In the genomic region with DNA sequence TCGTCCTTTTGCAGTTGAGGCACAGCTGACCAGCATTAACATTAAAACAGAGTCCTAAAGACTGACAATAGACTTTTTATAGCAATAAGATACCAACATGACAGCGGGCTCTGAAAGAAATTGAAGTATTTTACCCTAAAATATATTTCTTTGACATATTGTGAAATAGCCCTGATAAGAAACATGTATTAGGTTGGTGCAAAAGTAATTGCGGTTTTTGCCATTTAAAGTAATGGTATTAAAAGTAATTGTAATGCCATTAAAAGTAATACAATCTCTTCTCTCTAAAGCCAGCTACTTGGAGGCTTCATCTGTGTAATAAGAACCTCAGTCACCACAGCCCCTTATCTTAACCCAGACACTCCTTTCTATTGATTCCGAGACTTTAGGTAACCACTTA, we compare ENCODE assay signal across 6 cellular contexts.
"Had no signal": no experiment of that assay in that cellular context is flagged by ENCODE, and none has a peak within 500 bp of the region (broad histone marks: within the 10 kb centered on the region; RNA-seq: fewer than 3 reads in every experiment).

No MANE protein-coding gene starts in this region.

- H3K4me3 ChIP-seq: GM23248, HAP-1 had no signal

- H2AFZ ChIP-seq: GM23248 had no signal

- ATAC-seq: HCT116 had no signal

- H3K9ac ChIP-seq: GM23248 had no signal

- DNase-seq: GM23248, GOT3, H7, KG1 had no signal

- H3K36me3 ChIP-seq: HAP-1 had no signal

- H3K27ac ChIP-seq: GM23248 had no signal

- H3K9me3 ChIP-seq: HAP-1 had no signal
